In genomic region chr7:30142710-30143109, GRCh38 we compare ENCODE assay signal across 8 cellular contexts. TPM values are rescaled to one million over a fixed set of nuclear protein-coding genes. Genes with fewer than 3 reads are reported as not detected.
DNase-seq lines count a peak whose midpoint lies in the region; ATAC-seq lines count a peak whose summit lies in the region.

No MANE protein-coding gene starts in this region.

- DNase-seq in GM04503 (ENCODE audit: low read depth) (peak; percentile 66), NCI-H774 (lab: John Stamatoyannopoulos, UW) (peak; percentile 22), fibroblast of peridontal ligament (ENCODE audit: extremely low read depth) (peak; percentile 67), sciatic nerve (ENCODE audit: low spot score) (peak; percentile 57), posterior cingulate gyrus (no peak), head of caudate nucleus (no peak)
- no peak for DNase-seq in stimulated activated CD4-positive, alpha-beta T cell treated with anti-CD3 and anti-CD28 coated beads, Interleukin-4, amount 100 ng/mL, for 1 hour

- intact Hi-C loops in sciatic nerve (cut with DNase I) (no loop called here), posterior cingulate gyrus (cut with DNase I) (no loop called here), head of caudate nucleus (cut with DNase I) (no loop called here)

- ATAC-seq in sciatic nerve (peak; percentile 84), GM19328 (IDR thresholded peaks at IDR 0.05; ENCODE audit: unreplicated experiment) (no peak)

RNA-seq across cellular contexts. Expression of gene MTURN, which starts 7.9 kb away (rescaled TPM):
- total RNA-seq in sciatic nerve, result 189 TPM

Comparison
In these comparisons a context has a peak if more than half of its experiments do, and no peak if none do; other contexts are left out.
1. DNase-seq: peak in GM04503 (single experiment), NCI-H774 (single experiment), fibroblast of peridontal ligament (single experiment) and sciatic nerve (single experiment); none in posterior cingulate gyrus (0 of 10), stimulated activated CD4-positive, alpha-beta T cell treated with anti-CD3 and anti-CD28 coated beads, Interleukin-4, amount 100 ng/mL, for 1 hour (single experiment) and head of caudate nucleus (0 of 42).